Comparison of ENCODE assay signal across 1 cellular context in the genomic region with DNA sequence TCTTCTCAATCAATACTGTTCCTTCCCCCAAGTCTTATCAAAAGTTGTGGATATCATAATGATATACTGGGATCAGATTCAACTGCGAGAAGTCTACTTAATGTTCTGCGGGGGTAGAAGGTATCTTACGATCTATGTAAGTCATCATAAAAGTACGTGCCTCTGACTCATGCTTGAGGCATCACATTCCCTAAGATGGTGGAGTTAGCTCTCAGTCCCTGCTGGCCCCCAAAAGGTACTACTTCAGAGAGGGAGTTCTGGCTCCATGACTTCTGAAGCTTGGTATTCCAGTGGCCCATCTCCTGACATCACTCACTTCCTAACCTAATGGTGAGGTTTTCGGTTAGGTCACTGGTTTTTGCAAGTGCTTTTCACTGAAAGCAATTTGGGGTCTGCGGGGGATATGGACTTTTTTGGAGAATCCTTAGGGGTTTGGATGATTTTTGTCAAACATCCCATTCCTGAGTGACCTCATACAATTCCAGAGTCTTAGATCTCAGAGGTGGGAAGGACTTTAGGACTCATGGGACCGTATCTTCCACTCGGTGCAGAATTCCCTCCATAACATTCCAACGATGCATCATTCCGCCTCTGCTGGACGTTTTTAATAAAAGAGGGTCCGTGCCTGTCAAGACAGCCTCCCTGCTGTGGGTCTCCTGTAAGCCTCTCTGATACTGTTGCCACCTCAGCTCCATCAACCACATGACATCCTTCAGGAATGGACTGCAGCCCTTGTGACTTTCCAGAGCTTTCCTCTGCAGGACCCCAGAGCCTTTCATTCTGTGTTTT.
TF ChIP-seq lines count a peak whose summit lies in the region.

No MANE protein-coding gene starts in this region.

TF ChIP-seq in HCT116, 20 proteins besides CTCF, POLR2A, EP300 and RAD21 (continued from another document):
- TF ChIP-seq, protein P1, sequence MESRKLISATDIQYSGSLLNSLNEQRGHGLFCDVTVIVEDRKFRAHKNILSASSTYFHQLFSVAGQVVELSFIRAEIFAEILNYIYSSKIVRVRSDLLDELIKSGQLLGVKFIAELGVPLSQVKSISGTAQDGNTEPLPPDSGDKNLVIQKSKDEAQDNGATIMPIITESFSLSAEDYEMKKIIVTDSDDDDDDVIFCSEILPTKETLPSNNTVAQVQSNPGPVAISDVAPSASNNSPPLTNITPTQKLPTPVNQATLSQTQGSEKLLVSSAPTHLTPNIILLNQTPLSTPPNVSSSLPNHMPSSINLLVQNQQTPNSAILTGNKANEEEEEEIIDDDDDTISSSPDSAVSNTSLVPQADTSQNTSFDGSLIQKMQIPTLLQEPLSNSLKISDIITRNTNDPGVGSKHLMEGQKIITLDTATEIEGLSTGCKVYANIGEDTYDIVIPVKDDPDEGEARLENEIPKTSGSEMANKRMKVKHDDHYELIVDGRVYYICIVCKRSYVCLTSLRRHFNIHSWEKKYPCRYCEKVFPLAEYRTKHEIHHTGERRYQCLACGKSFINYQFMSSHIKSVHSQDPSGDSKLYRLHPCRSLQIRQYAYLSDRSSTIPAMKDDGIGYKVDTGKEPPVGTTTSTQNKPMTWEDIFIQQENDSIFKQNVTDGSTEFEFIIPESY (IDR thresholded peaks at IDR 0.05; ENCODE audit: extremely low read depth, insufficient replicate concordance, low read length) = no peak
- TF ChIP-seq YY1 (IDR thresholded peaks at IDR 0.05; ENCODE audit: extremely low read depth, insufficient replicate concordance, low read depth, low read length) = no peak
- no peak for TF ChIP-seq EGR1 (IDR thresholded peaks at IDR 0.05; ENCODE audit: low read depth)
- TF ChIP-seq POLR2AphosphoS5 (IDR thresholded peaks at IDR 0.05; ENCODE audit: low read depth, low read length) = no peak
